In genomic region chr15:68158046-68158628, GRCh38 we compare ENCODE assay signal across 28 cellular contexts. TPM values are rescaled to one million over a fixed set of nuclear protein-coding genes. Genes with fewer than 3 reads are reported as not detected.
DNase-seq lines count a peak whose midpoint lies in the region; ATAC-seq and TF ChIP-seq lines count a peak whose summit lies in the region.
"Had no signal": no experiment of that assay in that cellular context is flagged by ENCODE, and none has a peak within 500 bp of the region (broad histone marks: within the 10 kb centered on the region; RNA-seq: fewer than 3 reads in every experiment).

No MANE protein-coding gene starts in this region.

- H3K27ac ChIP-seq in GM23248 = no peak overlapping the region
- H3K27ac ChIP-seq: BLaER1, SJCRH30, upper lobe of right lung had no signal

- ATAC-seq in left colon = no peak
- ATAC-seq in HG02885 (IDR thresholded peaks at IDR 0.05; ENCODE audit: poor library complexity, unreplicated experiment) = no peak
- ATAC-seq in left lobe of liver = no peak
- ATAC-seq: activated CD4-positive, CD25-positive, alpha-beta regulatory T cell treated with anti-CD3 and anti-CD28 coated beads, Interleukin-2, amount 50 U/mL, for 24 hours; activated naive CD4-positive, alpha-beta T cell treated with anti-CD3 and anti-CD28 coated beads, Interleukin-2, amount 50 U/mL, for 72 hours; heart left ventricle; left cardiac atrium; naive thymus-derived CD8-positive, alpha-beta T cell; upper lobe of right lung had no signal

- peaks cover 5% of the 10 kb centered on the region; the same call in 1 of the 2 replicates for H3K36me3 ChIP-seq in GM23248 (ENCODE audit: low read depth)

- H3K79me2 ChIP-seq in GM23248 (ENCODE audit: insufficient read depth) = no peaks in the 10 kb centered on the region

- H3K9me3 ChIP-seq in GM23248 (ENCODE audit: low read depth) = no peaks in the 10 kb centered on the region
- H3K9me3 ChIP-seq: heart left ventricle, MG63, SJCRH30, upper lobe of right lung had no signal

- no peak overlapping the region for H3K4me3 ChIP-seq in GM23248
- H3K4me3 ChIP-seq in fibroblast of villous mesenchyme (ENCODE audit: low read depth, low read length) = no peak overlapping the region
- no peak overlapping the region for H3K4me3 ChIP-seq in retinal pigment epithelial cell (ENCODE audit: low read length)
- H3K4me3 ChIP-seq: BLaER1, heart left ventricle, MG63, SJCRH30, upper lobe of right lung had no signal

- no peaks in the 10 kb centered on the region for H4K20me1 ChIP-seq in GM23248 (ENCODE audit: insufficient read depth)
- H4K20me1 ChIP-seq: BLaER1 had no signal

- WGBS in GM23248 (ENCODE audit: low coverage in 1 of 2, low lambda C conversion rate in 2 of 2, missing lambda C conversion rate in 2 of 2), 2 experiments = 43 to 45% methylated on average over 3 of the region's 3 CpGs

- TF ChIP-seq CTCF in fibroblast of villous mesenchyme (IDR thresholded peaks at IDR 0.05; ENCODE audit: insufficient read depth, low read depth, low read length) = no peak
- TF ChIP-seq CTCF in retinal pigment epithelial cell (conservative IDR thresholded peaks at IDR 0.05; ENCODE audit: low read depth, low read length) = no peak

- peaks cover 4% of the 10 kb centered on the region for H3K4me1 ChIP-seq in GM23248 (ENCODE audit: insufficient read depth)
- H3K4me1 ChIP-seq: BLaER1, SJCRH30, upper lobe of right lung had no signal

- H3K27me3 ChIP-seq in GM23248 (replicated peaks; ENCODE audit: insufficient read depth) = no peaks in the 10 kb centered on the region
- H3K27me3 ChIP-seq: BLaER1, heart left ventricle, MG63, SJCRH30, upper lobe of right lung had no signal

- no peaks in the 10 kb centered on the region for H3K9me2 ChIP-seq in GM23248 (ENCODE audit: insufficient read depth)

- H3F3A ChIP-seq in GM23248 (ENCODE audit: insufficient read depth) = 0 out of 2 replicates have a peak, but pooled peaks cover 9% of the 10 kb centered on the region

- H3K9ac ChIP-seq in GM23248 = no peak overlapping the region
- H3K9ac ChIP-seq: BLaER1 had no signal

- DNase-seq in GM23248 = peak; percentile 16
- peak; percentile 7 for DNase-seq in astrocyte of the hippocampus (ENCODE audit: low read depth, low spot score)
- DNase-seq in fibroblast of villous mesenchyme (ENCODE audit: low read depth) = peak; percentile 31
- DNase-seq in retinal pigment epithelial cell (ENCODE audit: low read depth) = peak; percentile 38
- no peak for DNase-seq in SW 1271 (lab: John Stamatoyannopoulos, UW)
- no peak for DNase-seq in left colon
- DNase-seq in left lobe of liver (ENCODE audit: low spot score) = no peak
- DNase-seq: activated CD4-positive, alpha-beta memory T cell treated with anti-CD3 and anti-CD28 coated beads, Interleukin-2, amount 10 ng/mL, durations not matched to agents 7 days and 5 days; activated CD8-positive, alpha-beta memory T cell treated with anti-CD3 and anti-CD28 coated beads, Interleukin-2, amount 50 U/mL, for 48 hours; effector CD4-positive, alpha-beta T cell; foreskin fibroblast; H9; heart left ventricle; KG1; left cardiac atrium; mesendoderm; MG63; naive thymus-derived CD8-positive, alpha-beta T cell; NCI-H2029; NCI-H748 treated with DMSO at 0.1 percent for 48 hours; occipital lobe; SJCRH30; stimulated activated CD4-positive, alpha-beta T cell treated with anti-CD3 and anti-CD28 coated beads, Interleukin-2, amount 100 ng/mL, for 24 hours; upper lobe of right lung had no signal

- intact Hi-C loops in left colon (cut with DNase I, micrococcal nuclease) = loop anchor here in 1 of 2 donors (5.0 kb wide), 1 partner anchor 296 kb away; no protein-coding TSS in a partner anchor

- in situ Hi-C loops in GM23248 (cut with MboI) = no loop called here

- H3K4me2 ChIP-seq in GM23248 (ENCODE audit: unreplicated experiment) = no peak overlapping the region
- H3K4me2 ChIP-seq: BLaER1 had no signal

- no peak overlapping the region for H2AFZ ChIP-seq in GM23248

RNA-seq across cellular contexts. Expression of gene CALML4, which starts 47.0 kb away (rescaled TPM):
- 0.51 and 2.4 TPM in 2 replicates for total RNA-seq in GM23248 (2014; rRNA removed; shearing (Covaris generic))
- 0.54 and 1.1 TPM in 2 replicates for polyA plus RNA-seq in GM23248 (2016; fragmentation: Nextera tagmentation; extraction: Ambion mirVana)
- total RNA-seq in fibroblast of villous mesenchyme = 1.7 and 1.9 TPM in 2 replicates
- total RNA-seq in left colon = 100 to 1,000 TPM; 118 to 124 TPM
- 6.8 TPM for total RNA-seq in left lobe of liver

Comparison
In these comparisons a context has a peak if more than half of its experiments do, and no peak if none do; other contexts are left out.
1. DNase-seq: peak in GM23248 (single experiment), astrocyte of the hippocampus (single experiment), fibroblast of villous mesenchyme (single experiment) and retinal pigment epithelial cell (single experiment); none in SW 1271 (0 of 2), left colon (0 of 2) and left lobe of liver (single experiment).
2. RNA of gene CALML4, which starts 47.0 kb away (total RNA-seq): 118 to 124 TPM in left colon; 6.8 TPM in left lobe of liver (single experiment), 0.51 to 2.4 TPM in GM23248 and 1.7 to 1.9 TPM in fibroblast of villous mesenchyme; every median in the first group is over 10 times any median in the second.